1 cellular context compared by ENCODE assay signal in the genomic region with DNA sequence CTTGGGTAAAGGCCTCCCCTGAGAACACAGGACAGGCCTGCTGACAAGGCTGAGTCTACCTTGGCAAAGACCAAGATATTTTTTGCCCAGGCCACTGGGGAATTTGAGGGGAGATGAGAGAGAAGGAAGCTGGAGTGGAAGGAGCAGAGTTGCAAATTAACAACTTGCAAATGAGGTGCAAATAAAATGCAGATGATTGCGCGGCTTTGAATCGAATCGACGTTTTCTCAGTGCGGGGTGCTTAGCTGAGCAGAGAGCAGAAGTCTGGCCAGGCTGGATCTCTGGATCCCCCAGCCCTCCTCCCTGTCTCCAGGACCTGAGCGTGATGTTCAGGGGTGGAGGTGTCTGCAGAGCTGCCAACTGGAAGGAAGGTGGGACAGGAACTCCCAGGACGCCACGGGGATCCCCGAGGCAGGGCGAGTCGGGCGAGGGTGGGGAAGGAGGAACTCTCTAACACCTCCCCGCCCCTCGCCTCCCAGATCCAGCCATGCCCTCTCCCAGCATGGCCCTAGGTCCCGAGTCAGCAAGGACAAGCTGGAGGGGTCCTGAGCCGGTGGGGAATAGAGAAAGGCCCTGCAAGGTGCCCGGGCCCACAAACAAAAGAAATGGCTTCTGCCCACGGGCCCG.
TF ChIP-seq lines count a peak whose summit lies in the region.

No MANE protein-coding gene starts in this region.

TF ChIP-seq in IMR-90, 13 proteins besides CTCF, POLR2A, EP300 and RAD21 (continued from another document):
- no peak for TF ChIP-seq CHD1 (IDR thresholded peaks at IDR 0.05; ENCODE audit: low read depth, low read length)
- TF ChIP-seq, protein P1, sequence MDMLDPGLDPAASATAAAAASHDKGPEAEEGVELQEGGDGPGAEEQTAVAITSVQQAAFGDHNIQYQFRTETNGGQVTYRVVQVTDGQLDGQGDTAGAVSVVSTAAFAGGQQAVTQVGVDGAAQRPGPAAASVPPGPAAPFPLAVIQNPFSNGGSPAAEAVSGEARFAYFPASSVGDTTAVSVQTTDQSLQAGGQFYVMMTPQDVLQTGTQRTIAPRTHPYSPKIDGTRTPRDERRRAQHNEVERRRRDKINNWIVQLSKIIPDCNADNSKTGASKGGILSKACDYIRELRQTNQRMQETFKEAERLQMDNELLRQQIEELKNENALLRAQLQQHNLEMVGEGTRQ (IDR thresholded peaks at IDR 0.05; ENCODE audit: low read depth, low read length) = no peak
- TF ChIP-seq SMC3 (IDR thresholded peaks at IDR 0.05; ENCODE audit: low read depth, low read length) = no peak
- TF ChIP-seq RFX5 (IDR thresholded peaks at IDR 0.05; ENCODE audit: low read depth, low read length) = no peak
- no peak for TF ChIP-seq MAFK (IDR thresholded peaks at IDR 0.05; ENCODE audit: low read depth, low read length)
- no peak for TF ChIP-seq CEBPB (IDR thresholded peaks at IDR 0.05; ENCODE audit: low read depth, low read length)
